8 cellular contexts compared by ENCODE assay signal in the genomic region with DNA sequence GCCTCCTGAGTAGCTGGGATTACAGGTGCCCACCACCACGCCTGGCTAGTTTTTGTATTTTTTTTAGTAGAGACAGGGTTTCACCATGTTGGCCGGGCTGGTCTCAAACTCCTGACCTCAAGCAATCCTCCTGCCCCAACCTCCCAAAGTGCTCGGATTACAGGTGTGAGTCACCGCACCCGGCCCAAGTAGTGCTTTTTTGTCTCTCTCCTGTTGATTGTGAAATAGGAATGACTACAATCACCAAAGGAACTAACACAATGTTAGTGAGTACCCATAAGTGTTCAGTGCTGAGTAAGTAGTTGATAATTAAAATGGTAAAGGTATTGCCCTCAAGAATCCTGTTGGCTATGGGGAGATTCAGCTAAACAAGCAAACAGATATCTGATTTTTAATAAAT.
DNase-seq lines count a peak whose midpoint lies in the region; ATAC-seq, FAIRE-seq and TF ChIP-seq lines count a peak whose summit lies in the region.
"Not testable (repeated sequence)": the region's sequence is repeated elsewhere in the genome, so short reads cannot be mapped to it uniquely, and the experiment has no call there.

No MANE protein-coding gene starts in this region.

- TF ChIP-seq EP300 in K562 (IDR thresholded peaks at IDR 0.05; ENCODE audit: low read length): not testable (repeated sequence)

- not testable (repeated sequence) for H3K4me2 ChIP-seq in K562 (ENCODE audit: insufficient read depth, low read length)

- not testable (repeated sequence) for H3K27ac ChIP-seq in HEK293 (ENCODE audit: extremely low read depth, low read depth, low read length); K562 (ENCODE audit: extremely low read depth, low read depth, low read length)

- not testable (repeated sequence) for H3K4me3 ChIP-seq in HEK293 (ENCODE audit: low read depth, low read length); K562

- in situ Hi-C loops in K562 (cut with MboI): not testable (repeated sequence)

- H3K4me3 Mint-ChIP-seq in chondrocyte (ENCODE audit: unreplicated experiment): not testable (repeated sequence)

- not testable (repeated sequence) for FAIRE-seq in K562 (lab: Jason Lieb, UNC)

- not testable (repeated sequence) for TF ChIP-seq POLR2A in K562 (conservative IDR thresholded peaks at IDR 0.05)

- H3K27me3 ChIP-seq in K562 (ENCODE audit: control insufficient read depth in 2 of 2, insufficient read depth in 2 of 2, low read length in 2 of 2): not testable (repeated sequence)

- intact Hi-C loops in K562 (cut with micrococcal nuclease): loop anchor here (10.0 kb wide), 1 partner anchor 310 kb away; no protein-coding TSS in a partner anchor

- POLR2A ChIA-PET in HEK293 (lab: Yijun Ruan, JAX): not testable (repeated sequence)
- POLR2A ChIA-PET in K562 (lab: Yijun Ruan, JAX): interaction anchor here (0.8 kb wide), 1 partner anchor 177 kb away, joined by 3 read pairs; no protein-coding TSS in a partner anchor

- not testable (repeated sequence) for H3K36me3 Mint-ChIP-seq in chondrocyte (ENCODE audit: low read depth)

- peak; percentile 30 for DNase-seq in EH (ENCODE audit: low read depth)
- peak; percentile 32 for DNase-seq in M059J (ENCODE audit: low read depth)
- DNase-seq in RPMI7951 (ENCODE audit: low read depth): peak; percentile 31
- not testable (repeated sequence) for DNase-seq in K562 (ENCODE audit: extremely low read depth in 1 of 4, low spot score in 3 of 4); chondrocyte (ENCODE audit: low spot score)
- peak; percentile 50 for DNase-seq in kidney tubule cell (ENCODE audit: low spot score)
- peak; percentile 29 for DNase-seq in renal cortical epithelial cell (ENCODE audit: low read depth)

- 19% methylated on average over 5 of the region's 5 CpGs for WGBS in K562 (ENCODE audit: insufficient coverage, low coverage, missing lambda C conversion rate)

- not testable (repeated sequence) for H3K36me3 ChIP-seq in HEK293 (ENCODE audit: control insufficient read depth in 2 of 2, insufficient read depth in 1 of 2, low read length in 2 of 2); K562 (ENCODE audit: control insufficient read depth, insufficient read depth, low read length)

- peak overlapping the region; percentile 94 for H3K27ac Mint-ChIP-seq in chondrocyte (ENCODE audit: unreplicated experiment)

- H3K4me1 Mint-ChIP-seq in chondrocyte (ENCODE audit: low read depth): peaks cover 38% of the 10 kb centered on the region

- TF ChIP-seq RAD21 in K562 (CRISPR knock-in tag; conservative IDR thresholded peaks at IDR 0.05 in 1 of 2, IDR thresholded peaks at IDR 0.05 in 1 of 2): not testable (repeated sequence)

- H3K4me1 ChIP-seq in HEK293 (ENCODE audit: control insufficient read depth, insufficient read depth, low read length); K562 (replicated peaks in 1 of 2; ENCODE audit: control insufficient read depth in 2 of 2, insufficient read depth in 2 of 2, low read length in 2 of 2): not testable (repeated sequence)

- not testable (repeated sequence) for H3K9me3 Mint-ChIP-seq in chondrocyte (ENCODE audit: low read depth)

- not testable (repeated sequence) for BruUV-seq in K562 (replicated peaks; lab: Mats Ljungman, UMichigan)

- not testable (repeated sequence) for H3K9me3 ChIP-seq in HEK293 (ENCODE audit: control insufficient read depth, insufficient read depth, low read depth, low read length); K562 (replicated peaks; ENCODE audit: control insufficient read depth, insufficient read depth, low read depth, low read length)

- ATAC-seq in K562: not testable (repeated sequence)

- H3K9ac ChIP-seq in K562 (ENCODE audit: insufficient read depth in 1 of 2, low read depth in 2 of 2, low read length in 2 of 2): not testable (repeated sequence)

- not testable (repeated sequence) for H3K27me3 Mint-ChIP-seq in chondrocyte (ENCODE audit: low read depth)

- H2AFZ ChIP-seq in K562 (ENCODE audit: low read depth, low read length): not testable (repeated sequence)

- not testable (repeated sequence) for H4K20me1 ChIP-seq in K562 (replicated peaks; ENCODE audit: control insufficient read depth, insufficient read depth, low read length)

- not testable (repeated sequence) for TF ChIP-seq CTCF in HEK293 (tag by site-specific recombination; IDR thresholded peaks at IDR 0.05); K562 (IDR thresholded peaks at IDR 0.05 in 2 of 3, conservative IDR thresholded peaks at IDR 0.05 in 1 of 3; ENCODE audit: insufficient read depth in 2 of 3, low read depth in 1 of 3, low read length in 3 of 3); chondrocyte (IDR thresholded peaks at IDR 0.05)

- CTCF ChIA-PET in HEK293 (lab: Yijun Ruan, JAX): interaction anchor here (1.2 to 2.9 kb wide), 2 partner anchors 310 to 330 kb away, joined by 3 to 22 read pairs; no protein-coding TSS in a partner anchor
- CTCF ChIA-PET in K562 (lab: Yijun Ruan, JAX; ENCODE audit: low intra/inter-chr PET ratio): not testable (repeated sequence)

- H3K9me1 ChIP-seq in K562 (ENCODE audit: control insufficient read depth, insufficient read depth, low read length): not testable (repeated sequence)

- not testable (repeated sequence) for H3K79me2 ChIP-seq in K562 (ENCODE audit: control insufficient read depth, insufficient read depth, low read length)

TF ChIP-seq in HEK293, 187 proteins besides CTCF, POLR2A, EP300 and RAD21:
- TF ChIP-seq ZNF664 (tag by site-specific recombination; IDR thresholded peaks at IDR 0.05): 0 out of 2 replicates have a peak, but pooled peaks have one; percentile 24
TF ChIP-seq in HEK293: peak in this region for 1; not testable (repeated sequence) for 186.

TF ChIP-seq in K562, 482 proteins besides CTCF, POLR2A, EP300 and RAD21:
- TF ChIP-seq CEBPG (CRISPR knock-in tag; IDR thresholded peaks at IDR 0.05): not testable (repeated sequence)
- TF ChIP-seq CEBPG (tag; conservative IDR thresholded peaks at IDR 0.05 in 1 of 2, IDR thresholded peaks at IDR 0.05 in 1 of 2) (0 out of 4 replicates have a peak, but pooled peaks of 1 of the 2 experiments have one; percentile 35), CEBPB (tag; IDR thresholded peaks at IDR 0.05) (peak; percentile 57)
